13 cellular contexts compared by ENCODE assay signal in the genomic region with DNA sequence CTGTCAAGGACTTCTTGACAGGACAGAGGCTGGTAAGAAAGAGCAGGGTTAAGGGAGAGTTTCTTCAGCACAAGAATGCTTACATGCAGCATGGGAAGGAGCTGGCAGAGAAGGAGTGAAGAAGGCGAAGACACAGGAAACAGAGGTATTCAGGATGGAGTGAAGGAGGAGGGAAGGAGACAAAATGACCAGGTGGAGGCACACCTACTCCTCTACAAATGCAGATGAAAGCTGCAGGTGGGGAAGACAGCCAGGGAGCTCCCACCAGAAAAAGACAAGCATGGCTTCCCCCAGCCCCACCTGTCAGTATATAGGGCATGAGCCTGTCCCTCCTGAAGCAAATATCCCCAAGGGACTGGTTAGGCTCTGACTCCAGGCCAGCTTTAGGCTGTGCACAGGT. TPM values are rescaled to one million over a fixed set of nuclear protein-coding genes. Genes with fewer than 3 reads are reported as not detected.
DNase-seq lines count a peak whose midpoint lies in the region; ATAC-seq and TF ChIP-seq lines count a peak whose summit lies in the region.
"Had no signal": no experiment of that assay in that cellular context is flagged by ENCODE, and none has a peak within 500 bp of the region (broad histone marks: within the 10 kb centered on the region; RNA-seq: fewer than 3 reads in every experiment).

No MANE protein-coding gene starts in this region.

- no peak overlapping the region for H3K4me3 ChIP-seq in naive thymus-derived CD4-positive, alpha-beta T cell (ENCODE audit: low read length)
- H3K4me3 ChIP-seq in osteoblast (ENCODE audit: insufficient read depth, low read length), result no peak overlapping the region
- H3K4me3 ChIP-seq: heart right ventricle, left ventricle myocardium inferior had no signal

- no peaks in the 10 kb centered on the region for H3K4me1 ChIP-seq in naive thymus-derived CD4-positive, alpha-beta T cell (ENCODE audit: control insufficient read depth in 2 of 2, insufficient read depth in 2 of 2, low read length in 2 of 2)
- no peaks in the 10 kb centered on the region for H3K4me1 ChIP-seq in osteoblast (ENCODE audit: insufficient read depth, low read length)
- H3K4me1 ChIP-seq: left ventricle myocardium inferior had no signal

- POLR2A ChIA-PET in activated CD8-positive, alpha-beta T cell treated with anti-CD3 and anti-CD28 coated beads for 36 hours (lab: Charles Lee), result interaction anchor here (1.3 kb wide), 1 partner anchor 11 kb away, joined by 3 read pairs; no protein-coding TSS in a partner anchor
- POLR2A ChIA-PET in naive thymus-derived CD4-positive, alpha-beta T cell (lab: Charles Lee), result no interaction called here

- H3K36me3 Mint-ChIP-seq in activated CD8-positive, alpha-beta T cell treated with anti-CD3 and anti-CD28 coated beads for 36 hours (ENCODE audit: low read depth), result peaks cover 62% of the 10 kb centered on the region
- H3K36me3 Mint-ChIP-seq in naive thymus-derived CD4-positive, alpha-beta T cell, result peaks cover 3 to 67% (median 32%) of the 10 kb centered on the region in 5 donors

- no peak overlapping the region for H3K4me3 Mint-ChIP-seq in activated CD8-positive, alpha-beta T cell treated with anti-CD3 and anti-CD28 coated beads for 36 hours
- H3K4me3 Mint-ChIP-seq in naive thymus-derived CD4-positive, alpha-beta T cell, result peak overlapping the region in 2 of 10 donors; percentile 2 to 3

- H3K4me1 Mint-ChIP-seq in activated CD8-positive, alpha-beta T cell treated with anti-CD3 and anti-CD28 coated beads for 36 hours (ENCODE audit: low read depth), result peaks cover 36% of the 10 kb centered on the region
- peaks cover 0 to 19% (median 18%) of the 10 kb centered on the region in 7 donors for H3K4me1 Mint-ChIP-seq in naive thymus-derived CD4-positive, alpha-beta T cell

- peak overlapping the region; percentile 12 for H3K27ac ChIP-seq in naive thymus-derived CD4-positive, alpha-beta T cell (ENCODE audit: low read depth, low read length)
- H3K27ac ChIP-seq in osteoblast (ENCODE audit: low read depth, low read length), result no peak overlapping the region
- H3K27ac ChIP-seq: 22Rv1, heart right ventricle, HL-60, left ventricle myocardium inferior had no signal

- H3K79me2 ChIP-seq in osteoblast (ENCODE audit: insufficient read depth, low read length), result no peaks in the 10 kb centered on the region

- peaks cover 5 to 75% (median 17%) of the 10 kb centered on the region in 3 experiments for H3K36me3 ChIP-seq in naive thymus-derived CD4-positive, alpha-beta T cell (ENCODE audit: control insufficient read depth in 2 of 3, insufficient read depth in 3 of 3, low read length in 3 of 3)
- H3K36me3 ChIP-seq in osteoblast (ENCODE audit: insufficient read depth, low read length), result no peaks in the 10 kb centered on the region

- no peak overlapping the region for H2AFZ ChIP-seq in osteoblast (ENCODE audit: low read length)

- no peak overlapping the region for H3K4me2 ChIP-seq in osteoblast (ENCODE audit: insufficient read depth, low read length)

- no peaks in the 10 kb centered on the region for H3K27me3 ChIP-seq in naive thymus-derived CD4-positive, alpha-beta T cell (ENCODE audit: control insufficient read depth in 2 of 2, insufficient read depth in 2 of 2, low read length in 2 of 2)
- no peaks in the 10 kb centered on the region for H3K27me3 ChIP-seq in osteoblast (ENCODE audit: insufficient read depth, low read length)
- H3K27me3 ChIP-seq: heart right ventricle had no signal

- peak overlapping the region; percentile 69 for H3K27ac Mint-ChIP-seq in activated CD8-positive, alpha-beta T cell treated with anti-CD3 and anti-CD28 coated beads for 36 hours
- peak overlapping the region in 8 of 9 donors; percentile 13 to 84 (median 50) for H3K27ac Mint-ChIP-seq in naive thymus-derived CD4-positive, alpha-beta T cell

- no peaks in the 10 kb centered on the region for H3K9me3 Mint-ChIP-seq in activated CD8-positive, alpha-beta T cell treated with anti-CD3 and anti-CD28 coated beads for 36 hours
- H3K9me3 Mint-ChIP-seq in naive thymus-derived CD4-positive, alpha-beta T cell, result peaks cover 0 to 2% (median 0%) of the 10 kb centered on the region in 11 donors

- H3K9me3 ChIP-seq in naive thymus-derived CD4-positive, alpha-beta T cell (ENCODE audit: control insufficient read depth in 2 of 3, low read length in 3 of 3), result no peaks in the 10 kb centered on the region
- H3K9me3 ChIP-seq in osteoblast (ENCODE audit: low read depth, low read length), result no peaks in the 10 kb centered on the region
- H3K9me3 ChIP-seq: heart right ventricle, left ventricle myocardium inferior had no signal

- peak; percentile 14 for ATAC-seq in HG02642 (IDR thresholded peaks at IDR 0.05; ENCODE audit: poor library complexity, unreplicated experiment)
- no peak for ATAC-seq in activated CD8-positive, alpha-beta T cell treated with anti-CD3 and anti-CD28 coated beads for 36 hours
- no peak for ATAC-seq in naive thymus-derived CD4-positive, alpha-beta T cell
- ATAC-seq: heart right ventricle had no signal

- CTCF ChIA-PET in activated CD8-positive, alpha-beta T cell treated with anti-CD3 and anti-CD28 coated beads for 36 hours (lab: Charles Lee), result no interaction called here
- CTCF ChIA-PET in naive thymus-derived CD4-positive, alpha-beta T cell (lab: Charles Lee), result no interaction called here

- DNase-seq in NCI-H345 (lab: John Stamatoyannopoulos, UW), result peak; percentile 1
- DNase-seq in NCI-H345 treated with DMSO at 0.1 percent for 48 hours (lab: John Stamatoyannopoulos, UW; ENCODE audit: unreplicated experiment), result no peak
- DNase-seq in activated CD8-positive, alpha-beta T cell treated with anti-CD3 and anti-CD28 coated beads for 36 hours, result no peak
- no peak for DNase-seq in naive thymus-derived CD4-positive, alpha-beta T cell
- DNase-seq in kidney tubule cell (ENCODE audit: low spot score), result no peak
- DNase-seq in DMS114 treated with DMSO at 0.1 percent for 48 hours (lab: John Stamatoyannopoulos, UW; ENCODE audit: unreplicated experiment), result no peak
- DNase-seq in osteoblast (ENCODE audit: insufficient read length, low spot score, missing footprints), result no peak
- DNase-seq: Calu3, heart right ventricle, left ventricle myocardium inferior had no signal

- H3K27me3 Mint-ChIP-seq in activated CD8-positive, alpha-beta T cell treated with anti-CD3 and anti-CD28 coated beads for 36 hours, result no peaks in the 10 kb centered on the region
- H3K27me3 Mint-ChIP-seq in naive thymus-derived CD4-positive, alpha-beta T cell, result no peaks in the 10 kb centered on the region

- no peak for TF ChIP-seq CTCF in activated CD8-positive, alpha-beta T cell treated with anti-CD3 and anti-CD28 coated beads for 36 hours (IDR thresholded peaks at IDR 0.05)
- no peak for TF ChIP-seq CTCF in osteoblast (IDR thresholded peaks at IDR 0.05; ENCODE audit: extremely low read depth, low read depth, low read length)

- intact Hi-C loops in activated CD8-positive, alpha-beta T cell treated with anti-CD3 and anti-CD28 coated beads for 36 hours (cut with micrococcal nuclease), result no loop called here
- intact Hi-C loops in naive thymus-derived CD4-positive, alpha-beta T cell (cut with micrococcal nuclease), result no loop called here

- no peaks in the 10 kb centered on the region for H4K20me1 ChIP-seq in osteoblast (ENCODE audit: insufficient read depth, low read length)

RNA-seq across cellular contexts. Expression of a gene that starts 29.6 kb away (rescaled TPM):
- total RNA-seq in activated CD8-positive, alpha-beta T cell treated with anti-CD3 and anti-CD28 coated beads for 36 hours, result 10 to 100 TPM; 22.3 to 23.5 TPM
- total RNA-seq in naive thymus-derived CD4-positive, alpha-beta T cell, result 10 to 100 TPM in 4 of 5 experiments, 1 to 10 TPM in 1; 9.9 to 16.4 (median 14.0) TPM
- polyA plus RNA-seq in naive thymus-derived CD4-positive, alpha-beta T cell, result 1 to 10 TPM; 5.2 to 8.1 TPM
- 4.7 and 5.1 TPM in 2 replicates for total RNA-seq in osteoblast

RNA-seq across cellular contexts. Expression of a gene that starts 57.2 kb away (rescaled TPM):
- 100 to 1,000 TPM; 205 to 209 TPM for total RNA-seq in activated CD8-positive, alpha-beta T cell treated with anti-CD3 and anti-CD28 coated beads for 36 hours
- total RNA-seq in naive thymus-derived CD4-positive, alpha-beta T cell, result 100 to 1,000 TPM; 151 to 315 (median 221) TPM
- 100 to 1,000 TPM; 197 to 296 TPM for polyA plus RNA-seq in naive thymus-derived CD4-positive, alpha-beta T cell
- total RNA-seq in osteoblast, result 9.0 and 9.1 TPM in 2 replicates

Comparison
In these comparisons a context has a peak if more than half of its experiments do, and no peak if none do; other contexts are left out.
1. RNA of a gene that starts 57.2 kb away (total RNA-seq): 151 to 315 TPM in naive thymus-derived CD4-positive, alpha-beta T cell and 205 to 209 TPM in activated CD8-positive, alpha-beta T cell treated with anti-CD3 and anti-CD28 coated beads for 36 hours; 9.0 to 9.1 TPM in osteoblast; every median in the first group is over 10 times any median in the second.